Comparison of ENCODE assay signal across 9 cellular contexts in genomic region chr5:171984748-171985419, GRCh38. TPM values are rescaled to one million over a fixed set of nuclear protein-coding genes. Genes with fewer than 3 reads are reported as not detected.
DNase-seq lines count a peak whose midpoint lies in the region; ATAC-seq, FAIRE-seq and TF ChIP-seq lines count a peak whose summit lies in the region.
"Had no signal": no experiment of that assay in that cellular context is flagged by ENCODE, and none has a peak within 500 bp of the region (broad histone marks: within the 10 kb centered on the region; RNA-seq: fewer than 3 reads in every experiment).

No MANE protein-coding gene starts in this region.

- no peak for FAIRE-seq in kidney (lab: Jason Lieb, UNC)

- peaks cover 0 to 16% (median 8%) of the 10 kb centered on the region in 8 donors for H3K9me3 Mint-ChIP-seq in CD4-positive, alpha-beta memory T cell

- peaks cover 3 to 10% of the 10 kb centered on the region in 2 donors for H3K9me3 ChIP-seq in CD4-positive, alpha-beta memory T cell (ENCODE audit: control insufficient read depth in 1 of 2, low read length in 2 of 2)
- H3K9me3 ChIP-seq in GM23248 (ENCODE audit: low read depth): no peaks in the 10 kb centered on the region
- no peaks in the 10 kb centered on the region for H3K9me3 ChIP-seq in MM.1S (replicated peaks; ENCODE audit: insufficient read depth, low read length)
- H3K9me3 ChIP-seq in kidney (ENCODE audit: control insufficient read depth in 1 of 2, low read length in 2 of 2): peaks cover 0 to 9% of the 10 kb centered on the region in 2 donors

- H3K4me2 ChIP-seq in GM23248 (ENCODE audit: unreplicated experiment) (peak overlapping the region; percentile 54), MM.1S (ENCODE audit: low read depth, low read length) (no peak overlapping the region)

- H3K4me1 Mint-ChIP-seq in CD4-positive, alpha-beta memory T cell: peaks cover 25 to 51% (median 41%) of the 10 kb centered on the region in 4 donors

- no peak for ATAC-seq in HG02798 (IDR thresholded peaks at IDR 0.05; ENCODE audit: poor library complexity, unreplicated experiment)

- no peaks in the 10 kb centered on the region for H3K36me3 ChIP-seq in CD4-positive, alpha-beta memory T cell (ENCODE audit: insufficient read depth, low read length)
- H3K36me3 ChIP-seq in GM23248 (ENCODE audit: low read depth): no peaks in the 10 kb centered on the region; the same call in 1 of the 2 replicates
- no peaks in the 10 kb centered on the region for H3K36me3 ChIP-seq in MM.1S (replicated peaks; ENCODE audit: insufficient read depth, low read length)
- H3K36me3 ChIP-seq in kidney (ENCODE audit: control insufficient read depth in 1 of 2, insufficient read depth in 2 of 2, low read length in 2 of 2): no peaks in the 10 kb centered on the region

- peak; percentile 30 to 61 (median 50) for DNase-seq in CD4-positive, alpha-beta memory T cell
- peak; percentile 79 for DNase-seq in GM23248
- DNase-seq in T1000 (lab: John Stamatoyannopoulos, UW): peak; percentile 16
- DNase-seq in fibroblast of villous mesenchyme (ENCODE audit: low read depth): peak; percentile 90
- DNase-seq in MM.1S: no peak
- DNase-seq in COLO829 (ENCODE audit: low spot score): no peak
- no peak for DNase-seq in kidney
- DNase-seq: glutamatergic neuron had no signal

- CTCF ChIA-PET in CD4-positive, alpha-beta memory T cell (lab: Charles Lee; ENCODE audit: partially characterized antibody): interaction anchor here (1.2 to 1.3 kb wide), 3 partner anchors 22 to 77 kb away, joined by 4 to 5 read pairs (median 5); partner anchors contain the start of gene FBXW11

- H4K20me1 ChIP-seq in GM23248 (ENCODE audit: insufficient read depth) (peaks cover 44% of the 10 kb centered on the region), MM.1S (ENCODE audit: insufficient read depth, low read length) (no peaks in the 10 kb centered on the region)

- 55 to 57% methylated on average over 6 of the region's 6 CpGs for WGBS in GM23248 (ENCODE audit: low coverage in 1 of 2, low lambda C conversion rate in 2 of 2, missing lambda C conversion rate in 2 of 2), 2 experiments

- in situ Hi-C loops in GM23248 (cut with MboI): no loop called here

- H3K27ac ChIP-seq in CD4-positive, alpha-beta memory T cell (ENCODE audit: low read depth, low read length): no peak overlapping the region
- H3K27ac ChIP-seq in GM23248: peak overlapping the region; percentile 47
- no peak overlapping the region for H3K27ac ChIP-seq in MM.1S (ENCODE audit: low read length)
- no peak overlapping the region for H3K27ac ChIP-seq in kidney (ENCODE audit: low read depth in 2 of 2, low read length in 2 of 2)

- H3K27ac Mint-ChIP-seq in CD4-positive, alpha-beta memory T cell: peak overlapping the region in 5 of 7 donors; percentile 0 to 70 (median 19)

- H3K4me1 ChIP-seq in CD4-positive, alpha-beta memory T cell (ENCODE audit: insufficient read depth, low read length): peaks cover 27% of the 10 kb centered on the region
- H3K4me1 ChIP-seq in GM23248 (ENCODE audit: insufficient read depth): peaks cover 21% of the 10 kb centered on the region
- no peaks in the 10 kb centered on the region for H3K4me1 ChIP-seq in MM.1S (ENCODE audit: low read length)
- peaks cover 4 to 8% of the 10 kb centered on the region in 2 donors for H3K4me1 ChIP-seq in kidney (ENCODE audit: control insufficient read depth in 1 of 2, insufficient read depth in 1 of 2, low read depth in 1 of 2, low read length in 2 of 2)

- H3K9ac ChIP-seq in GM23248: no peak overlapping the region
- no peak overlapping the region for H3K9ac ChIP-seq in MM.1S (ENCODE audit: low read length)
- H3K9ac ChIP-seq in kidney (ENCODE audit: low read length in 2 of 2): no peak overlapping the region

- peaks cover 35 to 38% of the 10 kb centered on the region in 2 donors for H3K36me3 Mint-ChIP-seq in CD4-positive, alpha-beta memory T cell

- H2AFZ ChIP-seq in GM23248 (no peak overlapping the region), MM.1S (ENCODE audit: low read length) (no peak overlapping the region)

- no peaks in the 10 kb centered on the region for H3K9me2 ChIP-seq in GM23248 (ENCODE audit: insufficient read depth)
- no peaks in the 10 kb centered on the region for H3K9me2 ChIP-seq in MM.1S (replicated peaks; ENCODE audit: insufficient read depth, low read length)

- no peaks in the 10 kb centered on the region for H3K27me3 Mint-ChIP-seq in CD4-positive, alpha-beta memory T cell

- H3K4me3 ChIP-seq in CD4-positive, alpha-beta memory T cell (ENCODE audit: low read length in 2 of 2): no peak overlapping the region
- H3K4me3 ChIP-seq in GM23248 (no peak overlapping the region; the same call in 1 of the 2 replicates), fibroblast of villous mesenchyme (ENCODE audit: low read depth, low read length) (no peak overlapping the region), MM.1S (ENCODE audit: low read length) (no peak overlapping the region), kidney (ENCODE audit: low read length in 2 of 2) (no peak overlapping the region)

- intact Hi-C loops in CD4-positive, alpha-beta memory T cell (cut with micrococcal nuclease): no loop called here
- intact Hi-C loops in kidney (cut with DNase I): no loop called here

- POLR2A ChIA-PET in CD4-positive, alpha-beta memory T cell (lab: Charles Lee; ENCODE audit: partially characterized antibody): interaction anchor here (2.4 kb wide), 1 partner anchor 22 kb away, joined by 19 read pairs; the partner anchor contains the start of gene FBXW11

- H3K79me2 ChIP-seq in GM23248 (ENCODE audit: insufficient read depth): peaks cover 95% of the 10 kb centered on the region
- H3K79me2 ChIP-seq in MM.1S (ENCODE audit: low read length): peaks cover 92% of the 10 kb centered on the region

- H3K27me3 ChIP-seq in CD4-positive, alpha-beta memory T cell (ENCODE audit: insufficient read depth, low read length): no peaks in the 10 kb centered on the region
- H3K27me3 ChIP-seq in GM23248 (replicated peaks; ENCODE audit: insufficient read depth) (no peaks in the 10 kb centered on the region), MM.1S (replicated peaks; ENCODE audit: insufficient read depth, low read length) (no peaks in the 10 kb centered on the region)

- no peak for TF ChIP-seq CTCF in fibroblast of villous mesenchyme (IDR thresholded peaks at IDR 0.05; ENCODE audit: insufficient read depth, low read depth, low read length)
- TF ChIP-seq CTCF in MM.1S (IDR thresholded peaks at IDR 0.05; ENCODE audit: low read length): no peak
- no peak for TF ChIP-seq CTCF in kidney (IDR thresholded peaks at IDR 0.05; ENCODE audit: borderline replicate concordance, extremely low read depth, insufficient read depth)

- peaks cover 26% of the 10 kb centered on the region for H3F3A ChIP-seq in GM23248 (ENCODE audit: insufficient read depth)
- no peaks in the 10 kb centered on the region for H3F3A ChIP-seq in MM.1S (ENCODE audit: insufficient read depth, low read length)

- H3K4me3 Mint-ChIP-seq in CD4-positive, alpha-beta memory T cell: peak overlapping the region in 1 of 8 donors; percentile 3

RNA-seq across cellular contexts. Expression of gene FBXW11, which starts 21.6 kb away (rescaled TPM):
- total RNA-seq in CD4-positive, alpha-beta memory T cell: 10 to 100 TPM; 41.7 to 43.4 TPM
- 10 to 100 TPM; 17.1 to 22.6 TPM for polyA plus RNA-seq in CD4-positive, alpha-beta memory T cell
- 78.0 TPM in 2 replicates for total RNA-seq in GM23248 (2014; rRNA removed; shearing (Covaris generic))
- polyA plus RNA-seq in GM23248 (2016; fragmentation: Nextera tagmentation; extraction: Ambion mirVana) (28.9 and 30.6 TPM in 2 replicates), kidney (ENCODE audit: insufficient read depth, low read depth, low replicate concordance) (16.0 TPM)
- total RNA-seq in fibroblast of villous mesenchyme (68.0 and 112 TPM in 2 replicates), kidney (44.4 TPM)

Comparison
In these comparisons a context has a peak if more than half of its experiments do, and no peak if none do; other contexts are left out.
1. DNase-seq: peak in CD4-positive, alpha-beta memory T cell (5 of 5), GM23248 (single experiment), T1000 (single experiment) and fibroblast of villous mesenchyme (single experiment); none in MM.1S (single experiment), COLO829 (single experiment) and kidney (single experiment).